10 cellular contexts compared by ENCODE assay signal in genomic region chr17:45262516-45263476, GRCh38. TPM values are rescaled to one million over a fixed set of nuclear protein-coding genes. Genes with fewer than 3 reads are reported as not detected.
DNase-seq lines count a peak whose midpoint lies in the region; ATAC-seq and TF ChIP-seq lines count a peak whose summit lies in the region.
"Had no signal": no experiment of that assay in that cellular context is flagged by ENCODE, and none has a peak within 500 bp of the region (broad histone marks: within the 10 kb centered on the region; RNA-seq: fewer than 3 reads in every experiment).

No MANE protein-coding gene starts in this region.

- no peaks in the 10 kb centered on the region for H3K9me2 ChIP-seq in OCI-LY1 (ENCODE audit: low read depth, low read length)

- no peak overlapping the region for H2AFZ ChIP-seq in OCI-LY1 (ENCODE audit: low read length)

- CTCF ChIA-PET in CD4-positive, alpha-beta T cell (lab: Charles Lee): interaction anchor here (1.4 to 1.9 kb wide), 3 partner anchors 9 to 44 kb away, joined by 5 to 6 read pairs (median 5); no protein-coding TSS in a partner anchor

- H3K4me2 ChIP-seq in OCI-LY1 (ENCODE audit: low read length): peak overlapping the region; percentile 69

- no peaks in the 10 kb centered on the region for H3K27me3 ChIP-seq in CD4-positive, alpha-beta T cell (ENCODE audit: control insufficient read depth, insufficient read depth, low read length)
- no peaks in the 10 kb centered on the region for H3K27me3 ChIP-seq in OCI-LY1 (ENCODE audit: insufficient read depth, low read length)
- no peaks in the 10 kb centered on the region for H3K27me3 ChIP-seq in endocrine pancreas (ENCODE audit: control insufficient read depth, insufficient read depth, low read length)
- H3K27me3 ChIP-seq in HAP-1 (ENCODE audit: low read depth): no peaks in the 10 kb centered on the region

- no peaks in the 10 kb centered on the region for H3K79me2 ChIP-seq in OCI-LY1 (ENCODE audit: insufficient read depth, low read length)

- intact Hi-C loops in CD4-positive, alpha-beta T cell (cut with DNase I, micrococcal nuclease): loop anchor here (1.0 to 5.0 kb wide), 2 partner anchors 12 to 35 kb away; no protein-coding TSS in a partner anchor
- intact Hi-C loops in natural killer cell (cut with micrococcal nuclease): loop anchor here (2.0 kb wide), 1 partner anchor 16 kb away; no protein-coding TSS in a partner anchor

- no peaks in the 10 kb centered on the region for H3F3A ChIP-seq in OCI-LY1 (ENCODE audit: insufficient read depth, low read length)

- H3K27ac ChIP-seq in CD4-positive, alpha-beta T cell (ENCODE audit: low read depth, low read length): peak overlapping the region; percentile 65
- H3K27ac ChIP-seq in OCI-LY1 (ENCODE audit: low read depth, low read length, poor library complexity, severe bottlenecking): no peak overlapping the region
- H3K27ac ChIP-seq: epithelial cell of prostate had no signal

- H3K4me1 Mint-ChIP-seq in CD4-positive, alpha-beta T cell (ENCODE audit: low read depth): peaks cover 31% of the 10 kb centered on the region
- H3K4me1 Mint-ChIP-seq in natural killer cell: peaks cover 0 to 15% of the 10 kb centered on the region in 2 donors

- DNase-seq in CD4-positive, alpha-beta T cell: no peak
- no peak for DNase-seq in natural killer cell
- DNase-seq in mesenteric fat pad (ENCODE audit: low spot score): no peak
- DNase-seq in NCI-H748 (lab: John Stamatoyannopoulos, UW; ENCODE audit: unreplicated experiment): no peak
- no peak for DNase-seq in HAP-1 (ENCODE audit: low spot score in 2 of 2)
- DNase-seq: NCI-H69 had no signal

- H4K20me1 ChIP-seq in OCI-LY1 (ENCODE audit: insufficient read depth, low read length): no peaks in the 10 kb centered on the region

- peaks cover 17% of the 10 kb centered on the region for H3K36me3 ChIP-seq in OCI-LY1 (ENCODE audit: insufficient read depth, low read length)
- peaks cover 3% of the 10 kb centered on the region for H3K36me3 ChIP-seq in endocrine pancreas (ENCODE audit: control insufficient read depth, insufficient read depth, low read length)
- H3K36me3 ChIP-seq in HAP-1 (replicated peaks): peaks cover 12% of the 10 kb centered on the region

- peak; percentile 15 for ATAC-seq in CD4-positive, alpha-beta T cell (ENCODE audit: poor library complexity)
- ATAC-seq in natural killer cell (peak in 1 of 3 donors; percentile 6), GM19035 (IDR thresholded peaks at IDR 0.05; ENCODE audit: unreplicated experiment) (no peak)

- H3K4me1 ChIP-seq in OCI-LY1 (ENCODE audit: insufficient read depth, low read length, severe bottlenecking) (peaks cover 17% of the 10 kb centered on the region), endocrine pancreas (ENCODE audit: control insufficient read depth, insufficient read depth, low read length) (no peaks in the 10 kb centered on the region), HAP-1 (no peaks in the 10 kb centered on the region)

- H3K36me3 Mint-ChIP-seq in CD4-positive, alpha-beta T cell (ENCODE audit: low read depth): peaks cover 40% of the 10 kb centered on the region
- H3K36me3 Mint-ChIP-seq in natural killer cell: no peaks in the 10 kb centered on the region

- no peaks in the 10 kb centered on the region for H3K9me3 ChIP-seq in CD4-positive, alpha-beta T cell (ENCODE audit: control insufficient read depth, low read length)
- H3K9me3 ChIP-seq in OCI-LY1 (ENCODE audit: low read length): no peaks in the 10 kb centered on the region
- H3K9me3 ChIP-seq in endocrine pancreas (ENCODE audit: control insufficient read depth, low read length): no peaks in the 10 kb centered on the region
- H3K9me3 ChIP-seq in HAP-1: no peaks in the 10 kb centered on the region

- no peaks in the 10 kb centered on the region for H3K9me3 Mint-ChIP-seq in CD4-positive, alpha-beta T cell
- H3K9me3 Mint-ChIP-seq in natural killer cell: no peaks in the 10 kb centered on the region

- no peak for TF ChIP-seq CTCF in CD4-positive, alpha-beta T cell (IDR thresholded peaks at IDR 0.05)
- no peak for TF ChIP-seq CTCF in OCI-LY1 (IDR thresholded peaks at IDR 0.05; ENCODE audit: low read length)
- TF ChIP-seq CTCF in natural killer cell (IDR thresholded peaks at IDR 0.05): no peak

- H3K4me3 ChIP-seq in OCI-LY1 (ENCODE audit: low read depth, low read length, poor library complexity, severe bottlenecking): peak overlapping the region; percentile 62
- no peak overlapping the region for H3K4me3 ChIP-seq in endocrine pancreas (ENCODE audit: control insufficient read depth, insufficient read depth, low read length)
- H3K4me3 ChIP-seq in HAP-1: no peak overlapping the region

- peak overlapping the region; percentile 84 for H3K27ac Mint-ChIP-seq in CD4-positive, alpha-beta T cell
- H3K27ac Mint-ChIP-seq in natural killer cell: peak overlapping the region in 1 of 2 donors; percentile 81

- peak overlapping the region; percentile 59; the same call in 1 of the 2 replicates for H3K9ac ChIP-seq in OCI-LY1 (ENCODE audit: low read length)
- H3K9ac ChIP-seq in endocrine pancreas (ENCODE audit: control insufficient read depth, insufficient read depth, low read length): peak overlapping the region; percentile 15

- POLR2A ChIA-PET in CD4-positive, alpha-beta T cell (lab: Charles Lee): interaction anchor here (1.1 to 3.3 kb wide), 4 partner anchors 15 to 37 kb away, joined by 3 to 23 read pairs (median 4); no protein-coding TSS in a partner anchor

- H3K27me3 Mint-ChIP-seq in CD4-positive, alpha-beta T cell: no peaks in the 10 kb centered on the region
- H3K27me3 Mint-ChIP-seq in natural killer cell (ENCODE audit: low read depth in 2 of 2): no peaks in the 10 kb centered on the region

- peak overlapping the region; percentile 89 for H3K4me3 Mint-ChIP-seq in CD4-positive, alpha-beta T cell
- peak overlapping the region; percentile 84 for H3K4me3 Mint-ChIP-seq in natural killer cell

- in situ Hi-C loops in HAP-1 (cut with MboI; ENCODE audit: low sequenced_read_pairs): no loop called here

RNA-seq across cellular contexts. Expression of gene SPATA32, which starts 0.9 kb away (rescaled TPM):
- under 1 TPM; 0.20 to 0.27 TPM for total RNA-seq in CD4-positive, alpha-beta T cell
- total RNA-seq in natural killer cell (under 1 TPM in 1 of 3 donors, not detected in 2; 0.43 TPM), mesenteric fat pad (not detected)

RNA-seq across cellular contexts. Expression of gene FMNL1, which starts 41.1 kb away (rescaled TPM):
- 100 to 1,000 TPM; 378 to 387 TPM for total RNA-seq in CD4-positive, alpha-beta T cell
- 100 to 1,000 TPM; 741 to 836 (median 752) TPM for total RNA-seq in natural killer cell
- total RNA-seq in mesenteric fat pad: 51.2 TPM

RNA-seq across cellular contexts. Expression of gene MAP3K14, which starts 54.0 kb away (rescaled TPM):
- total RNA-seq in CD4-positive, alpha-beta T cell: 10 to 100 TPM; 41.4 to 46.5 TPM
- total RNA-seq in natural killer cell (10 to 100 TPM; 28.0 to 31.9 (median 31.6) TPM), mesenteric fat pad (8.7 TPM)
